Comparison of ENCODE assay signal across 9 cellular contexts in genomic region chr9:128992995-128993394, GRCh38. TPM values are rescaled to one million over a fixed set of nuclear protein-coding genes. Genes with fewer than 3 reads are reported as not detected.
DNase-seq lines count a peak whose midpoint lies in the region; ATAC-seq and TF ChIP-seq lines count a peak whose summit lies in the region.
"Had no signal": no experiment of that assay in that cellular context is flagged by ENCODE, and none has a peak within 500 bp of the region (broad histone marks: within the 10 kb centered on the region; RNA-seq: fewer than 3 reads in every experiment).

No MANE protein-coding gene starts in this region.

- intact Hi-C loops in dorsolateral prefrontal cortex (cut with DNase I), result loop anchor here in 1 of 2 donors (5.0 kb wide), 1 partner anchor 34 kb away; the partner anchor contains the start of gene SH3GLB2
- intact Hi-C loops in CD14-positive monocyte (cut with micrococcal nuclease), result no loop called here

- H3K4me3 Mint-ChIP-seq in CD14-positive monocyte, result no peak overlapping the region

- peak overlapping the region in 5 of 59 donors; percentile 14 to 38 (median 23) for H3K4me3 ChIP-seq in dorsolateral prefrontal cortex

- peaks cover 68 to 89% of the 10 kb centered on the region in 2 donors for H3K36me3 Mint-ChIP-seq in CD14-positive monocyte

- TF ChIP-seq CTCF in dorsolateral prefrontal cortex (IDR thresholded peaks at IDR 0.05 in 54 of 56, conservative IDR thresholded peaks at IDR 0.05 in 2 of 56; ENCODE audit: low read depth in 1 of 56, partially characterized antibody in 56 of 56) (peak in 54 of 56 donors; percentile 28 to 76 (median 56)), CD14-positive monocyte (IDR thresholded peaks at IDR 0.05) (no peak)

- peak overlapping the region in 53 of 59 donors; percentile 5 to 95 (median 61) for H3K27ac ChIP-seq in dorsolateral prefrontal cortex

- no peaks in the 10 kb centered on the region for H3K27me3 Mint-ChIP-seq in CD14-positive monocyte (ENCODE audit: low read depth in 3 of 3)

- H3K9me3 Mint-ChIP-seq in CD14-positive monocyte, result peaks cover 0 to 2% (median 0%) of the 10 kb centered on the region in 7 donors

- no peaks in the 10 kb centered on the region for H3K27me3 ChIP-seq in dorsolateral prefrontal cortex

- no peak overlapping the region for H3K27ac Mint-ChIP-seq in CD14-positive monocyte

- ATAC-seq in GM21737 (IDR thresholded peaks at IDR 0.05; ENCODE audit: unreplicated experiment), result no peak

- no peaks in the 10 kb centered on the region for H3K4me1 Mint-ChIP-seq in CD14-positive monocyte

- DNase-seq in D341Med (ENCODE audit: low spot score), result peak; percentile 53
- DNase-seq in NCI-H2107 (lab: John Stamatoyannopoulos, UW), result peak; percentile 15
- DNase-seq in dorsolateral prefrontal cortex, result peak; percentile 63 to 86 (median 71)
- DNase-seq in myocyte (ENCODE audit: low read depth), result peak; percentile 61
- no peak for DNase-seq in activated CD8-positive, alpha-beta memory T cell treated with anti-CD3 and anti-CD28 coated beads for 24 hours
- DNase-seq in COLO829 (ENCODE audit: low spot score), result no peak
- no peak for DNase-seq in CD14-positive monocyte (ENCODE audit: low spot score)
- DNase-seq: activated CD4-positive, alpha-beta T cell treated with anti-CD3 and anti-CD28 coated beads for 1 hour had no signal

RNA-seq across cellular contexts. Expression of gene SH3GLB2, which starts 35.1 kb away (rescaled TPM):
- total RNA-seq in dorsolateral prefrontal cortex, result 100 to 1,000 TPM; 128 to 337 (median 194) TPM
- total RNA-seq in myocyte, result 119 and 154 TPM in 2 replicates
- polyA plus RNA-seq in myocyte (2012), result 74.1 TPM
- 10 to 100 TPM in 1 of 2 donors, 1 to 10 TPM in 1; 8.0 to 25.9 TPM for polyA plus RNA-seq in CD14-positive monocyte

RNA-seq across cellular contexts. Expression of gene MIGA2, which starts 43.4 kb away (rescaled TPM):
- total RNA-seq in dorsolateral prefrontal cortex, result 10 to 100 TPM; 33.8 to 76.4 (median 47.9) TPM
- total RNA-seq in myocyte, result 36.2 and 37.9 TPM in 2 replicates
- 13.2 TPM for polyA plus RNA-seq in myocyte (2012)
- polyA plus RNA-seq in CD14-positive monocyte, result 1 to 10 TPM; 1.9 to 5.9 TPM

RNA-seq across cellular contexts. Expression of gene NUP188, which starts 45.5 kb away (rescaled TPM):
- 10 to 100 TPM; 23.7 to 70.4 (median 41.1) TPM for total RNA-seq in dorsolateral prefrontal cortex
- total RNA-seq in myocyte, result 33.9 and 53.6 TPM in 2 replicates
- polyA plus RNA-seq in myocyte (2012), result 36.9 TPM
- polyA plus RNA-seq in CD14-positive monocyte, result 10 to 100 TPM; 10.5 to 17.2 TPM

RNA-seq across cellular contexts. Expression of gene DOLK, which starts 45.6 kb away (rescaled TPM):
- 10 to 100 TPM in 23 of 120 experiments, 1 to 10 TPM in 97; 3.6 to 13.2 (median 8.4) TPM for total RNA-seq in dorsolateral prefrontal cortex
- 31.0 and 34.2 TPM in 2 replicates for total RNA-seq in myocyte
- polyA plus RNA-seq in myocyte (2012), result 24.3 TPM
- 1 to 10 TPM; 7.0 to 8.5 TPM for polyA plus RNA-seq in CD14-positive monocyte

Comparison
In these comparisons a context has a peak if more than half of its experiments do, and no peak if none do; other contexts are left out.
1. DNase-seq: peak in D341Med (single experiment), NCI-H2107 (single experiment), dorsolateral prefrontal cortex (10 of 10) and myocyte (single experiment); none in activated CD8-positive, alpha-beta memory T cell treated with anti-CD3 and anti-CD28 coated beads for 24 hours (single experiment), COLO829 (single experiment) and CD14-positive monocyte (single experiment).